Comparison of ENCODE assay signal across 10 cellular contexts in the genomic region with DNA sequence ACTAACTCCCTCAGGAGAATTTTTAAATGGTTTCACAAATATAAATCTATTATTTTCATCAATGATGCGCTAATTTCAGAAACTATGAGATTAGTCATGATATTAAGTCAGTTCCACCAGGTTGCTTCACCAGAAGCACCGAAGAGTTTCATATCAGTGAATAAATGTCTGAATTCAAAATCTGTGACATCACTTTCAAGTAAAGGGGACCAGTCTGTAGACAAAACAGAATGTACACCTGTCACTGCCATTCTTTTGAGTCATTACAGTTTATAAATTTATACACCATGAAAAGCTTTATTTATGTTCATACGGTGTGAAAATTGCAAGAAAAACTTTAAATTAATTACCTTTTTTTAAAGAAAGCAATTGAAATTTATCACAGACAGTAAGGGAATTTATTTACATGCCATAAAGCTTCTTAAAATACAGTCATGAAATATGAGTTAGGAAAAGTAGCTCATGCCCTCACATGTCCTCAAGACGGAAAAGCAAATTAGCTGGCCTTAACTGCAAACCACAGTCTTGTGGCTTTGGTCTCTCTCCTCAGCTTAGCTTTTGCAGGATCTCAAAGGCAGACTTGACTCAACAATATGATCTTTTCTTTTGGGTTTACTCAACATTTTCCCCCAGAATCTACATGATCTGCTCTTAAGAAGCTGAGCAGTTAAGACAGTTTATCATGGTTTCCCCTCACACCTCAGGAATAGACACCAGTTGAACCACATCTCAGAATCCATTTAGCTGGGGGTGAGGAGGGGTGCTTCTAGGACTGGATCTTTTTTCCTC.
DNase-seq lines count a peak whose midpoint lies in the region; ATAC-seq and TF ChIP-seq lines count a peak whose summit lies in the region.
"Had no signal": no experiment of that assay in that cellular context is flagged by ENCODE, and none has a peak within 500 bp of the region (broad histone marks: within the 10 kb centered on the region; RNA-seq: fewer than 3 reads in every experiment).

No MANE protein-coding gene starts in this region.

- H3K36me3 ChIP-seq in MM.1S (replicated peaks; ENCODE audit: insufficient read depth, low read length) = no peaks in the 10 kb centered on the region

- no peaks in the 10 kb centered on the region for H3K9me2 ChIP-seq in MM.1S (replicated peaks; ENCODE audit: insufficient read depth, low read length)

- TF ChIP-seq CTCF in MM.1S (IDR thresholded peaks at IDR 0.05; ENCODE audit: low read length) = no peak

- no peaks in the 10 kb centered on the region for H3F3A ChIP-seq in MM.1S (ENCODE audit: insufficient read depth, low read length)

- no peak overlapping the region for H3K27ac ChIP-seq in MM.1S (ENCODE audit: low read length)

- H3K79me2 ChIP-seq in MM.1S (ENCODE audit: low read length) = no peaks in the 10 kb centered on the region

- H3K4me2 ChIP-seq in MM.1S (ENCODE audit: low read depth, low read length) = no peak overlapping the region

- no peaks in the 10 kb centered on the region for H3K27me3 ChIP-seq in MM.1S (replicated peaks; ENCODE audit: insufficient read depth, low read length)

- no peak overlapping the region for H3K4me3 ChIP-seq in MM.1S (ENCODE audit: low read length)
- H3K4me3 ChIP-seq: skin epidermis had no signal

- ATAC-seq in HG02642 (IDR thresholded peaks at IDR 0.05; ENCODE audit: poor library complexity, unreplicated experiment) = peak; percentile 85

- H3K9me3 ChIP-seq in MM.1S (replicated peaks; ENCODE audit: insufficient read depth, low read length) = no peaks in the 10 kb centered on the region

- H2AFZ ChIP-seq in MM.1S (ENCODE audit: low read length) = no peak overlapping the region

- H3K9ac ChIP-seq in MM.1S (ENCODE audit: low read length) = no peak overlapping the region

- no peaks in the 10 kb centered on the region for H4K20me1 ChIP-seq in MM.1S (ENCODE audit: insufficient read depth, low read length)

- DNase-seq in SIG-M5 treated with dmso at 0.1 percent for 504 hours (lab: John Stamatoyannopoulos, UW; ENCODE audit: unreplicated experiment) = peak; percentile 42
- DNase-seq in SIG-M5 (lab: John Stamatoyannopoulos, UW) = no peak
- peak; percentile 26 for DNase-seq in Kasumi-1 (lab: John Stamatoyannopoulos, UW)
- peak; percentile 63 for DNase-seq in iris pigment epithelial cell (ENCODE audit: low read depth)
- DNase-seq in MM.1S = no peak
- no peak for DNase-seq in T-helper 9 cell
- no peak for DNase-seq in activated CD4-positive, alpha-beta T cell treated with anti-CD3 and anti-CD28 coated beads for 48 hours
- DNase-seq: 8988T had no signal

- H3K4me1 ChIP-seq in MM.1S (ENCODE audit: low read length) = no peaks in the 10 kb centered on the region

Comparison
In these comparisons a context has a peak if more than half of its experiments do, and no peak if none do; other contexts are left out.
1. DNase-seq: peak in SIG-M5 treated with dmso at 0.1 percent for 504 hours (single experiment), Kasumi-1 (2 of 2) and iris pigment epithelial cell (single experiment); none in SIG-M5 (single experiment), MM.1S (single experiment), T-helper 9 cell (single experiment) and activated CD4-positive, alpha-beta T cell treated with anti-CD3 and anti-CD28 coated beads for 48 hours (single experiment).